In the genomic region with DNA sequence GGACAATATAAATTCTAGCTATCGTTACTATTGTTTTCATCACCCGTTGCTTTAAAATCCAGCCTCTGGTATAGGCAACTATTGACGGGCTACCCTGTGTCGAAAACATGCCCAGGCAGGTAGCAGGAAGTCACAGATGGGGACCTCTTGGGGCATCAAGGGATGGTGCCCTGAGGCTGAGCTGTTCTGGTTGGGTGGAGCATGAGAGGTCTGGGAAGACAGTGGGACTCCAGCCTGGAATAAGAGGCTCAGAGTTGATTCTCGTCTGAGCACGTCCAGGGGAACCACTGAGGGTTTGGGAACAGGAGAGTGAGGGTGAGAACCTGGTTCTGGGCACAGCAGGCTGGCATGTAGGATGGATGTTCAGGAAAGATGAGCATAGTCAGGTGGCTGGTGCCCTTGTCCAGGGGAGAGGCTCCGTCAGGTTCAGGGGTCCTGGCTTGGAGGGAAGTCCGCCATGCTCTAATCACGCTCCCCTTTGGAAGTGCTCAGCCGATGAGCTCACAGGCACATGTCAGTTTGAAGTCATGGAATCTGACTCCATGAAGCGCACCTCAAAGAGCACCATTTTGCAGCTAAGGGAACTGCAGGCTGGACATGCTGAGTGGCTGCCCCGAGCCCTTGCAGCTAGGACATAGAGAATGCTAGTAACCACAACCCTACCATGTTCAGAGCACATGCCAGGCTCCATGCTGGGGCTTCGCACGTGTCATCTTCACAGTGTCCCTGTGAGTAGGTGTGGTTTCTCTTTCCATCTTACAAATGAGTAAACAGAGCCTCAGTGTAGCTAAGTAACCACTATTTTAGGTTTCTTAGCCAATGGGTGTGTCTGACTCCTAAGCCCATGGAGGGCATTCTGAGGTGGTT, we compare ENCODE assay signal across 11 cellular contexts.
A peak's percentile ranks its signal among the peaks of the same experiment; 100 is the strongest.
DNase-seq lines count a peak whose midpoint lies in the region; ATAC-seq and TF ChIP-seq lines count a peak whose summit lies in the region.
"Had no signal": no experiment of that assay in that cellular context is flagged by ENCODE, and none has a peak within 500 bp of the region (broad histone marks: within the 10 kb centered on the region; RNA-seq: fewer than 3 reads in every experiment).

No MANE protein-coding gene starts in this region.

- no peak for TF ChIP-seq CTCF in GM12865 (IDR thresholded peaks at IDR 0.05; ENCODE audit: insufficient read depth, low read depth, low read length, missing control alignments)

- ATAC-seq in GM21723 (IDR thresholded peaks at IDR 0.05; ENCODE audit: unreplicated experiment) (peak; percentile 53), HG03095 (IDR thresholded peaks at IDR 0.05; ENCODE audit: unreplicated experiment) (no peak), HG03469 (IDR thresholded peaks at IDR 0.05; ENCODE audit: unreplicated experiment) (no peak)
- ATAC-seq: sciatic nerve had no signal

- no peak overlapping the region for H3K4me3 ChIP-seq in GM12865 (ENCODE audit: low read depth, low read length)

- DNase-seq in GM12865 (ENCODE audit: low read depth) (peak; percentile 24), RPMI8226 (peak; percentile 18), fibroblast of peridontal ligament (ENCODE audit: extremely low read depth) (peak; percentile 8), SW 1271 (lab: John Stamatoyannopoulos, UW) (no peak), NCI-H2196 treated with DMSO at 0.1 percent for 48 hours (lab: John Stamatoyannopoulos, UW; ENCODE audit: unreplicated experiment) (no peak)
- DNase-seq: activated effector memory CD4-positive, alpha-beta T cell treated with Interleukin-2 at 50 U/mL for 16 hours; NCI-H1092 treated with DMSO at 0.1 percent for 48 hours had no signal

Comparison
In these comparisons a context has a peak if more than half of its experiments do, and no peak if none do; other contexts are left out.
1. DNase-seq: peak in GM12865 (single experiment), RPMI8226 (single experiment) and fibroblast of peridontal ligament (single experiment); none in SW 1271 (0 of 2) and NCI-H2196 treated with DMSO at 0.1 percent for 48 hours (single experiment).